Comparison of ENCODE assay signal across 1 cellular context in the genomic region with DNA sequence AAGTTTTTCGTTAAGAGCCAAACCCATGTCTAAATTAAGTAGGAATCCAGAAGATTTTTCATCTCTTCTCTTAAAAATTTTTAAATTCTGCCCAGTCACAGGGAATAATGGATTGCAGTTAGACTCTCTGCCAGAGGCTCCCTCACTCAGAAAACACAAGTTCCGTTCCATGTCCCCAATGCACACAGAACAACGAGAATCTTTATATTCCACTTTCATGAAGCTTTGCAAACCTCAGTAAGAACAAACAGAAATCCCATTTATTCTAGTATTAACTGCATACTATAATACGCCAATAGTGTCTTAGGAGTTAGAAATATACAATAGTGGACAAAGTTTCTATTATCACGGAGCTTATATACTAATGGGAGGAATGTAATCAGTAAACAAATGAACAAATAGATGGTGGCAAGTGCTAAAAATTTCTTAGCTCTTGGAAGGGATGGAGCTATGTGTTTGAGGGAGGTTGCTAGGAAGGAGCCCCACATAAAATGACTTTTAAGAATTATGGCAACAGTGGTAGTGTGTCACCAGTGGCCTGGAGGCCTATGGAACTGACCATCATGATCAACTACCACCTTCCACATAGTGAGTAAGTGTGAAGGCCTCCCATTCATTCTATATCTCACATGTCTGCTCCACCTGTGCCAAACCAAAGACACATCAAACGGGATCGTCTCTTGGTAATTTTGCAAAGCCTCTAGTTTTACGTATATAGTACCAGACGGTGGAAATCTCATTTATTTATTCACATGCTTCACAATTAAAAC.
TF ChIP-seq lines count a peak whose summit lies in the region.

No MANE protein-coding gene starts in this region.

TF ChIP-seq in WTC11, 78 proteins besides CTCF, POLR2A, EP300 and RAD21 (continued from another document):
- TF ChIP-seq USF1 (CRISPR knock-in tag; IDR thresholded peaks at IDR 0.05) = no peak
